28 cellular contexts compared by ENCODE assay signal in the genomic region with DNA sequence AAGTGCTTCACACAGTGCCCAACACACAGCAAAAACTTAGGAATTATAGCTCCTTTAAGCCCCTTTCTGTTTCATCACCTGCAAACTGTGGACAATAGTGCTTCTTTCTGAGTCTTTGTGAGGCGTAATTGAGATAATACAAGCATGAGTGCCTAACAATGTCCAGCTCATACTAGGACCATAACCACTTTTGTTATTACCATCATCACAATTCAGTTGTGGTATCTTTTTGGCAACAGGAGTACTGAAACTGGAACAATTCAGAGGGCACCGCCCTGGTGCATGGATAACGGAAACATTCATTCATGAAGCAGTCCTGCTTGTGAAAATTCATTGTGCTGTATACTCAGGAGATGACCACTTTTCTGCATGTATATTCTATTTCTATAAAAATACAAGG. TPM values are rescaled to one million over a fixed set of nuclear protein-coding genes. Genes with fewer than 3 reads are reported as not detected.
DNase-seq lines count a peak whose midpoint lies in the region; ATAC-seq and TF ChIP-seq lines count a peak whose summit lies in the region.
"Had no signal": no experiment of that assay in that cellular context is flagged by ENCODE, and none has a peak within 500 bp of the region (broad histone marks: within the 10 kb centered on the region; RNA-seq: fewer than 3 reads in every experiment).

No MANE protein-coding gene starts in this region.

- H3K9me3 Mint-ChIP-seq in activated CD4-positive, alpha-beta T cell treated with anti-CD3 and anti-CD28 coated beads for 36 hours (ENCODE audit: low read depth): no peaks in the 10 kb centered on the region
- H3K9me3 Mint-ChIP-seq in activated naive CD4-positive, alpha-beta T cell treated with anti-CD3 and anti-CD28 coated beads, Interleukin-2, amount 50 U/mL, for 72 hours: no peaks in the 10 kb centered on the region
- no peaks in the 10 kb centered on the region for H3K9me3 Mint-ChIP-seq in activated naive CD4-positive, alpha-beta T cell treated with anti-CD3 and anti-CD28 coated beads, Interleukin-2, amount 10 ng/mL, durations not matched to agents 7 days and 5 days
- H3K9me3 Mint-ChIP-seq in neural progenitor cell: no peaks in the 10 kb centered on the region
- no peaks in the 10 kb centered on the region for H3K9me3 Mint-ChIP-seq in type B pancreatic cell
- H3K9me3 Mint-ChIP-seq: CD8-positive, alpha-beta T cell had no signal

- peak; percentile 28 for DNase-seq in activated CD4-positive, alpha-beta T cell treated with anti-CD3 and anti-CD28 coated beads for 36 hours
- no peak for DNase-seq in activated CD4-positive, alpha-beta T cell treated with anti-CD3 and anti-CD28 coated beads, Interleukin-2, amount 50 U/mL, for 1 hour
- DNase-seq in activated naive CD4-positive, alpha-beta T cell treated with anti-CD3 and anti-CD28 coated beads, Interleukin-2, amount 50 U/mL, for 72 hours (ENCODE audit: low spot score in 2 of 2): no peak
- DNase-seq in activated naive CD4-positive, alpha-beta T cell treated with anti-CD3 and anti-CD28 coated beads, Interleukin-2, amount 10 ng/mL, durations not matched to agents 7 days and 5 days: no peak
- DNase-seq in neural progenitor cell (ENCODE audit: low spot score) (no peak), type B pancreatic cell (ENCODE audit: extremely low spot score, unreplicated experiment) (no peak)
- DNase-seq: Caco-2; CD8-positive, alpha-beta T cell; DMS79; EL; GDM1; Kasumi-1; NCI-H1092 treated with DMSO at 0.1 percent for 48 hours; NCI-H1436; NCI-H187; NCI-H2081 treated with DMSO at 0.1 percent for 48 hours; NCI-H2171; NCI-H226; NCI-H510A; NCI-H69; SHP77 had no signal

- peaks cover 19% of the 10 kb centered on the region for H4K20me1 ChIP-seq in neural progenitor cell (ENCODE audit: low read depth)

- POLR2A ChIA-PET in activated CD4-positive, alpha-beta T cell treated with anti-CD3 and anti-CD28 coated beads for 36 hours (lab: Charles Lee): no interaction called here

- H3K4me1 ChIP-seq in neural progenitor cell: peaks cover 5% of the 10 kb centered on the region
- H3K4me1 ChIP-seq: Caco-2 had no signal

- peak; percentile 72 for ATAC-seq in activated CD4-positive, alpha-beta T cell treated with anti-CD3 and anti-CD28 coated beads for 36 hours
- peak; percentile 48 to 71 for ATAC-seq in activated naive CD4-positive, alpha-beta T cell treated with anti-CD3 and anti-CD28 coated beads, Interleukin-2, amount 50 U/mL, for 72 hours
- ATAC-seq: CD8-positive, alpha-beta T cell; HCT116 had no signal

- no peaks in the 10 kb centered on the region for H3K9me3 ChIP-seq in neural progenitor cell (ENCODE audit: low read depth)
- H3K9me3 ChIP-seq: Caco-2 had no signal

- no peak overlapping the region for H3K27ac ChIP-seq in neural progenitor cell
- H3K27ac ChIP-seq: 22Rv1, C4-2B, HL-60, RWPE1 had no signal

- intact Hi-C loops in activated CD4-positive, alpha-beta T cell treated with anti-CD3 and anti-CD28 coated beads for 36 hours (cut with DNase I, micrococcal nuclease): no loop called here

- no peaks in the 10 kb centered on the region for H3K27me3 Mint-ChIP-seq in activated CD4-positive, alpha-beta T cell treated with anti-CD3 and anti-CD28 coated beads for 36 hours
- no peaks in the 10 kb centered on the region for H3K27me3 Mint-ChIP-seq in activated naive CD4-positive, alpha-beta T cell treated with anti-CD3 and anti-CD28 coated beads, Interleukin-2, amount 10 ng/mL, durations not matched to agents 7 days and 5 days
- H3K27me3 Mint-ChIP-seq in neural progenitor cell (ENCODE audit: insufficient read depth, low read depth) (peaks cover 4% of the 10 kb centered on the region), type B pancreatic cell (no peaks in the 10 kb centered on the region)
- H3K27me3 Mint-ChIP-seq: B cell had no signal

- no peak overlapping the region for H3K27ac Mint-ChIP-seq in activated CD4-positive, alpha-beta T cell treated with anti-CD3 and anti-CD28 coated beads for 36 hours
- peak overlapping the region in 1 of 2 donors; percentile 38 for H3K27ac Mint-ChIP-seq in activated naive CD4-positive, alpha-beta T cell treated with anti-CD3 and anti-CD28 coated beads, Interleukin-2, amount 50 U/mL, for 72 hours
- no peak overlapping the region for H3K27ac Mint-ChIP-seq in activated naive CD4-positive, alpha-beta T cell treated with anti-CD3 and anti-CD28 coated beads, Interleukin-2, amount 10 ng/mL, durations not matched to agents 7 days and 5 days
- no peak overlapping the region for H3K27ac Mint-ChIP-seq in neural progenitor cell
- no peak overlapping the region for H3K27ac Mint-ChIP-seq in type B pancreatic cell
- H3K27ac Mint-ChIP-seq: B cell; CD8-positive, alpha-beta T cell had no signal

- H3K4me1 Mint-ChIP-seq in activated CD4-positive, alpha-beta T cell treated with anti-CD3 and anti-CD28 coated beads for 36 hours: peaks cover 4% of the 10 kb centered on the region
- H3K4me1 Mint-ChIP-seq in activated naive CD4-positive, alpha-beta T cell treated with anti-CD3 and anti-CD28 coated beads, Interleukin-2, amount 10 ng/mL, durations not matched to agents 7 days and 5 days: peaks cover 1% of the 10 kb centered on the region
- H3K4me1 Mint-ChIP-seq in neural progenitor cell (peaks cover 2% of the 10 kb centered on the region), type B pancreatic cell (ENCODE audit: unreplicated experiment) (peaks cover 6% of the 10 kb centered on the region)

- CTCF ChIA-PET in activated CD4-positive, alpha-beta T cell treated with anti-CD3 and anti-CD28 coated beads for 36 hours (lab: Charles Lee): no interaction called here
- CTCF ChIA-PET in activated naive CD4-positive, alpha-beta T cell treated with anti-CD3 and anti-CD28 coated beads, Interleukin-2, amount 10 ng/mL, durations not matched to agents 7 days and 5 days (lab: Charles Lee): no interaction called here

- H3K79me2 ChIP-seq in neural progenitor cell (ENCODE audit: low read depth): peaks cover 57% of the 10 kb centered on the region

- H3K36me3 Mint-ChIP-seq in activated CD4-positive, alpha-beta T cell treated with anti-CD3 and anti-CD28 coated beads for 36 hours (ENCODE audit: low read depth): peaks cover 18% of the 10 kb centered on the region
- H3K36me3 Mint-ChIP-seq in activated naive CD4-positive, alpha-beta T cell treated with anti-CD3 and anti-CD28 coated beads, Interleukin-2, amount 50 U/mL, for 72 hours: no peaks in the 10 kb centered on the region
- peaks cover 14% of the 10 kb centered on the region for H3K36me3 Mint-ChIP-seq in activated naive CD4-positive, alpha-beta T cell treated with anti-CD3 and anti-CD28 coated beads, Interleukin-2, amount 10 ng/mL, durations not matched to agents 7 days and 5 days
- H3K36me3 Mint-ChIP-seq in neural progenitor cell (no peaks in the 10 kb centered on the region), type B pancreatic cell (peaks cover 20% of the 10 kb centered on the region)

- no peaks in the 10 kb centered on the region for H3K27me3 ChIP-seq in neural progenitor cell

- no peak overlapping the region for H3K9ac ChIP-seq in neural progenitor cell

- no peak for TF ChIP-seq CTCF in neural progenitor cell (IDR thresholded peaks at IDR 0.05)
- no peak for TF ChIP-seq CTCF in type B pancreatic cell (conservative IDR thresholded peaks at IDR 0.05)

- H3K4me3 ChIP-seq in iPS-11a (ENCODE audit: low read depth, low read length) (peak overlapping the region; percentile 8), neural progenitor cell (no peak overlapping the region)

- no peak overlapping the region for H3K4me3 Mint-ChIP-seq in activated CD4-positive, alpha-beta T cell treated with anti-CD3 and anti-CD28 coated beads for 36 hours
- no peak overlapping the region for H3K4me3 Mint-ChIP-seq in activated naive CD4-positive, alpha-beta T cell treated with anti-CD3 and anti-CD28 coated beads, Interleukin-2, amount 10 ng/mL, durations not matched to agents 7 days and 5 days
- H3K4me3 Mint-ChIP-seq in neural progenitor cell: no peak overlapping the region
- H3K4me3 Mint-ChIP-seq in type B pancreatic cell: no peak overlapping the region
- H3K4me3 Mint-ChIP-seq: B cell; CD8-positive, alpha-beta T cell had no signal

- no peaks in the 10 kb centered on the region for H3K36me3 ChIP-seq in neural progenitor cell

- no peak overlapping the region for H2AFZ ChIP-seq in neural progenitor cell (replicated peaks)

- no peak overlapping the region for H3K4me2 ChIP-seq in neural progenitor cell

- no peaks in the 10 kb centered on the region for H3F3A ChIP-seq in neural progenitor cell (ENCODE audit: low read depth)

RNA-seq across cellular contexts. Expression of a gene that starts 18.2 kb away (rescaled TPM):
- total RNA-seq in activated CD4-positive, alpha-beta T cell treated with anti-CD3 and anti-CD28 coated beads for 36 hours: 10 to 100 TPM; 53.2 to 62.0 TPM
- 10 to 100 TPM; 23.4 to 61.3 TPM for total RNA-seq in activated naive CD4-positive, alpha-beta T cell treated with anti-CD3 and anti-CD28 coated beads, Interleukin-2, amount 50 U/mL, for 72 hours
- total RNA-seq in neural progenitor cell (ENCODE audit: low replicate concordance): 39.4 and 47.6 TPM in 2 replicates
- total RNA-seq in type B pancreatic cell (ENCODE audit: low replicate concordance): 65.2 and 70.3 TPM in 2 replicates

RNA-seq across cellular contexts. Expression of a gene that starts 58.8 kb away (rescaled TPM):
- total RNA-seq in activated CD4-positive, alpha-beta T cell treated with anti-CD3 and anti-CD28 coated beads for 36 hours: 10 to 100 TPM; 19.4 to 22.1 TPM
- 10 to 100 TPM; 20.2 to 52.6 TPM for total RNA-seq in activated naive CD4-positive, alpha-beta T cell treated with anti-CD3 and anti-CD28 coated beads, Interleukin-2, amount 50 U/mL, for 72 hours
- total RNA-seq in neural progenitor cell (ENCODE audit: low replicate concordance) (25.0 and 37.2 TPM in 2 replicates), type B pancreatic cell (ENCODE audit: low replicate concordance) (18.4 and 21.6 TPM in 2 replicates)
